Comparison of ENCODE assay signal across 8 cellular contexts in the genomic region with DNA sequence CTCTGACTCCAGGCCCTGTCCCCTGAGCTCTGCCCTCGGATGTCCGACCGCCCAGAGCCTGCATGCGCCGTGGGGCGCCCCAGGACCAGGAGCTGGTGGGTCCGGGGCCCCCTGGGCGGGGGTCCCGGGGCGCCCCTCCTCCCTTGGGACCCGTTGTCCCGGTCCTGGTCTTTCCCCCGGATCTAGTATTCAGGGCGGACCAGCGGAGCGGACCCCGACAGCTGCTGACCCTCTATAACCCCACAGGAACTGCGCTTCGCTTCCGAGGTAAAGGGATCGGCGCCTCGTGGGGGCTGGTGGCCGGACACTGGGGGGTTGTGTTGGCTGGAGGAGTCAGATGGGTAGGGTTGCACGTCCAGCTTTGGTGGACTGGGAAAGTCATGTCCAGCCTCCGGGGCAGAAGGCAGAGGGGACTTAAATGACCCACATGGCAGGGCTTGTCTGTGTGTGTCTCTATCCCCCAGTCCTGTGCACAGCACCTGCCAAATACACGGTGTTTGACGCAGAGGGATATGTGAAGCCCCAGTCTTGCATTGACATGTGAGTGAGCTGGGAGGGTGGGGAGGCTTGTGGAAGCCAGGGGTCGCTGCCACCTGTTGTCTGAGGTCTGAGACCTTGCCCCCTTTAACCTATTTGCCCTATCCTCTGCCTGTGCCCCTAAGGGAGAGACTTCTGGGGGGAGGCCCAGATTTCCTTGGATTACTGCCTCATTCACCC. TPM values are rescaled to one million over a fixed set of nuclear protein-coding genes. Genes with fewer than 3 reads are reported as not detected.
DNase-seq lines count a peak whose midpoint lies in the region; ATAC-seq, FAIRE-seq and TF ChIP-seq lines count a peak whose summit lies in the region.

No MANE protein-coding gene starts in this region.

- H2AFZ ChIP-seq in neuron (ENCODE audit: low read depth, low read length) = peak overlapping the region; percentile 47

- peak overlapping the region; percentile 67 for H3K4me3 ChIP-seq in A549
- H3K4me3 ChIP-seq in SK-N-MC = peak overlapping the region; percentile 94
- peak overlapping the region; percentile 63 to 69 for H3K4me3 ChIP-seq in esophagus (ENCODE audit: low read depth in 1 of 2, low read length in 2 of 2)
- peak overlapping the region; percentile 76 for H3K4me3 ChIP-seq in neuron (ENCODE audit: low read length)

- no peak for TF ChIP-seq CTCF in A549 (IDR thresholded peaks at IDR 0.05)

- TF ChIP-seq RAD21 in A549 (conservative IDR thresholded peaks at IDR 0.05 in 1 of 2, IDR thresholded peaks at IDR 0.05 in 1 of 2) = no peak

- H3K27ac ChIP-seq in A549 (peak overlapping the region; percentile 83 to 90), SK-N-MC (no peak overlapping the region), esophagus (ENCODE audit: low read depth in 2 of 2, low read length in 1 of 2) (peak overlapping the region; percentile 95 to 100)

- TF ChIP-seq EP300 in A549 (IDR thresholded peaks at IDR 0.05) = no peak

- peak overlapping the region; percentile 78 for H3K9ac ChIP-seq in SK-N-MC (ENCODE audit: insufficient read length)

- no peak for FAIRE-seq in A549 (lab: Jason Lieb, UNC)

- DNase-seq in A549 (ENCODE audit: low read depth in 1 of 2, low spot score in 1 of 2) (no peak), SK-N-MC (ENCODE audit: low read depth, low spot score) (no peak), germinal center (ENCODE audit: low spot score) (no peak), NCI-H2029 (lab: John Stamatoyannopoulos, UW) (no peak), SHP77 (lab: John Stamatoyannopoulos, UW) (no peak)

- no peak for TF ChIP-seq POLR2A in A549 (IDR thresholded peaks at IDR 0.05; ENCODE audit: low read length)

- no peaks in the 10 kb centered on the region for H3K36me3 ChIP-seq in SK-N-MC (ENCODE audit: insufficient read depth, low read length)
- peaks cover 0 to 3% of the 10 kb centered on the region in 2 donors for H3K36me3 ChIP-seq in esophagus (ENCODE audit: control insufficient read depth in 2 of 2, insufficient read depth in 2 of 2, low read length in 1 of 2)
- peaks cover 5% of the 10 kb centered on the region for H3K36me3 ChIP-seq in neuron (ENCODE audit: insufficient read depth, low read length)

- ATAC-seq in A549 (peak in 1 of 2 experiments; percentile 29; a peak in 3 of 6 replicates), GM19324 (IDR thresholded peaks at IDR 0.05; ENCODE audit: low FRiP score, unreplicated experiment) (peak; percentile 1)

- peak overlapping the region; percentile 96 for H3K4me2 ChIP-seq in A549

- H3K9me3 ChIP-seq in A549 (no peaks in the 10 kb centered on the region), SK-N-MC (ENCODE audit: low read depth, low read length) (no peaks in the 10 kb centered on the region), esophagus (ENCODE audit: control insufficient read depth in 2 of 2, insufficient read depth in 1 of 2, low read depth in 1 of 2, low read length in 1 of 2) (no peaks in the 10 kb centered on the region), neuron (ENCODE audit: low read length) (no peaks in the 10 kb centered on the region)

- H3K4me1 ChIP-seq in A549 = peaks cover 4% of the 10 kb centered on the region; the same call in 1 of the 3 replicates
- peaks cover 0 to 6% of the 10 kb centered on the region in 2 donors for H3K4me1 ChIP-seq in esophagus (ENCODE audit: control insufficient read depth in 2 of 2, insufficient read depth in 2 of 2, low read length in 1 of 2)
- peaks cover 9% of the 10 kb centered on the region for H3K4me1 ChIP-seq in neuron (ENCODE audit: insufficient read depth, low read length)

- POLR2A ChIA-PET in A549 (lab: Yijun Ruan, JAX) = interaction anchor here (0.6 to 2.3 kb wide), 22 partner anchors 8 to 277 kb away, joined by 3 to 28 read pairs (median 4); partner anchors contain the start of genes FBXO24, GIGYF1, GNB2 and LRCH4

- H3K27me3 ChIP-seq in esophagus (ENCODE audit: control insufficient read depth in 1 of 2, insufficient read depth in 2 of 2, low read length in 2 of 2) (no peaks in the 10 kb centered on the region), neuron (ENCODE audit: insufficient read depth, low read length) (no peaks in the 10 kb centered on the region)

- CTCF ChIA-PET in A549 (lab: Yijun Ruan, JAX) = interaction anchor here (0.6 to 8.8 kb wide), 14 partner anchors 8 to 239 kb away, joined by 3 to 69 read pairs (median 5); partner anchors contain the start of genes POP7 and SLC12A9

- 29% methylated on average over 19 of the region's 29 CpGs for WGBS in A549 (ENCODE audit: missing lambda C conversion rate)
- 4% methylated on average over 25 to 29 of the region's 29 CpGs for WGBS in esophagus, 2 donors

TF ChIP-seq in A549, 52 proteins besides CTCF, POLR2A, EP300 and RAD21:
- 0 out of 2 replicates have a peak, but pooled peaks have one; percentile 27 for TF ChIP-seq RNF2 (IDR thresholded peaks at IDR 0.05; ENCODE audit: borderline replicate concordance, low read depth)
- no peak for TF ChIP-seq POLR2AphosphoS2 (conservative IDR thresholded peaks at IDR 0.05; ENCODE audit: low read length)
- TF ChIP-seq JUN (IDR thresholded peaks at IDR 0.05) = no peak
- TF ChIP-seq RCOR1 (IDR thresholded peaks at IDR 0.05; ENCODE audit: low read depth, low read length) = no peak
- no peak for TF ChIP-seq FOSL2 (IDR thresholded peaks at IDR 0.05)
- no peak for TF ChIP-seq FOSL2 (CRISPR knock-in tag; IDR thresholded peaks at IDR 0.05)

RNA-seq across cellular contexts. Expression of gene MOSPD3, which starts 0.5 kb away (rescaled TPM):
- polyA plus RNA-seq in A549 (2011; rRNA removed) = 4.6 and 6.1 TPM in 2 replicates
- 17.0 and 22.0 TPM in 2 replicates for polyA plus RNA-seq in A549 (2012; cell fraction: cytosol; rRNA removed)
- polyA plus RNA-seq in A549 (2012; cell fraction: nucleus; rRNA removed) = 20.5 and 20.8 TPM in 2 replicates
- polyA plus RNA-seq in A549 (2017; fragmentation: RNase III; extraction: RNeasy Plus Mini Kit Qiagen cat#74134 plus additional on column Dnase treatment) = 10.0 to 15.2 TPM (median 14.8 TPM) in 3 replicates
- 1.9 and 3.3 TPM in 2 replicates for polyA minus RNA-seq in A549 (2011; rRNA and poly(A)+ RNA removed)
- polyA plus RNA-seq in esophagus = 10 to 100 TPM; 15.5 to 18.4 TPM

RNA-seq across cellular contexts. Expression of gene PCOLCE, which starts 10.7 kb away (rescaled TPM):
- polyA plus RNA-seq in A549 (2011; rRNA removed) (1.2 and 1.7 TPM in 2 replicates), A549 (2017; fragmentation: RNase III; extraction: RNeasy Plus Mini Kit Qiagen cat#74134 plus additional on column Dnase treatment) (5.5 to 9.2 TPM (median 8.2 TPM) in 3 replicates), esophagus (10 to 100 TPM in 1 of 2 donors, 1 to 10 TPM in 1; 9.9 to 11.0 TPM)
- polyA plus RNA-seq in A549 (2012; cell fraction: cytosol; rRNA removed) = 1.9 and 2.3 TPM in 2 replicates
- polyA plus RNA-seq in A549 (2012; cell fraction: nucleus; rRNA removed) = 10.3 and 11.4 TPM in 2 replicates
- 0.91 and 1.3 TPM in 2 replicates for polyA minus RNA-seq in A549 (2011; rRNA and poly(A)+ RNA removed)

RNA-seq across cellular contexts. Expression of gene FBXO24, which starts 26.8 kb away (rescaled TPM):
- polyA plus RNA-seq in A549 (2011; rRNA removed) = 0.36 and 0.52 TPM in 2 replicates
- 0.57 and 0.65 TPM in 2 replicates for polyA plus RNA-seq in A549 (2012; cell fraction: cytosol; rRNA removed)
- polyA plus RNA-seq in A549 (2012; cell fraction: nucleus; rRNA removed) = 1.1 and 1.4 TPM in 2 replicates
- 0.13 to 0.37 TPM (median 0.19 TPM) in 3 replicates for polyA plus RNA-seq in A549 (2017; fragmentation: RNase III; extraction: RNeasy Plus Mini Kit Qiagen cat#74134 plus additional on column Dnase treatment)
- 1.2 and 1.8 TPM in 2 replicates for polyA minus RNA-seq in A549 (2011; rRNA and poly(A)+ RNA removed)
- polyA plus RNA-seq in esophagus = under 1 TPM; 0.33 to 0.81 TPM

RNA-seq across cellular contexts. Expression of gene LRCH4, which starts 27.0 kb away (rescaled TPM):
- polyA plus RNA-seq in A549 (2011; rRNA removed) (5.3 and 5.5 TPM in 2 replicates), A549 (2017; fragmentation: RNase III; extraction: RNeasy Plus Mini Kit Qiagen cat#74134 plus additional on column Dnase treatment) (13.7 to 17.1 TPM (median 17.1 TPM) in 3 replicates), esophagus (10 to 100 TPM; 32.3 to 73.4 TPM)
- polyA plus RNA-seq in A549 (2012; cell fraction: cytosol; rRNA removed) = 9.7 and 12.3 TPM in 2 replicates
- 65.3 and 90.1 TPM in 2 replicates for polyA plus RNA-seq in A549 (2012; cell fraction: nucleus; rRNA removed)
- polyA minus RNA-seq in A549 (2011; rRNA and poly(A)+ RNA removed) = 8.9 and 10.5 TPM in 2 replicates

RNA-seq across cellular contexts. Expression of gene TFR2, which starts 28.5 kb away (rescaled TPM):
- 1.1 and 1.3 TPM in 2 replicates for polyA plus RNA-seq in A549 (2011; rRNA removed)
- 2.3 and 3.0 TPM in 2 replicates for polyA plus RNA-seq in A549 (2012; cell fraction: cytosol; rRNA removed)
- 7.6 and 9.0 TPM in 2 replicates for polyA plus RNA-seq in A549 (2012; cell fraction: nucleus; rRNA removed)
- polyA plus RNA-seq in A549 (2017; fragmentation: RNase III; extraction: RNeasy Plus Mini Kit Qiagen cat#74134 plus additional on column Dnase treatment) = 2.5 to 3.1 TPM (median 3.0 TPM) in 3 replicates
- 0.92 and 1.1 TPM in 2 replicates for polyA minus RNA-seq in A549 (2011; rRNA and poly(A)+ RNA removed)
- polyA plus RNA-seq in esophagus = under 1 TPM; 0.41 to 0.53 TPM
